Comparison of ENCODE assay signal across 8 cellular contexts in genomic region chr5:1385395-1386273, GRCh38. TPM values are rescaled to one million over a fixed set of nuclear protein-coding genes. Genes with fewer than 3 reads are reported as not detected.
DNase-seq lines count a peak whose midpoint lies in the region; ATAC-seq and TF ChIP-seq lines count a peak whose summit lies in the region.

No MANE protein-coding gene starts in this region.

- H3K36me3 ChIP-seq in RWPE2 (ENCODE audit: low read depth) (no peaks in the 10 kb centered on the region), testis (ENCODE audit: low read depth, missing control alignments) (no peaks in the 10 kb centered on the region)

- intact Hi-C loops in testis (cut with DNase I; ENCODE audit: low total_unique reads), result no loop called here

- peak; percentile 89 for DNase-seq in D341Med (ENCODE audit: low spot score)
- peak; percentile 88 for DNase-seq in HuH-7.5 (ENCODE audit: low spot score)
- DNase-seq in RWPE2 (ENCODE audit: low spot score), result peak; percentile 88
- peak; percentile 86 for DNase-seq in activated gamma-delta T cell treated with Interleukin-2 at 50 U/mL for 16 hours
- peak; percentile 58 for DNase-seq in globus pallidus (ENCODE audit: low spot score)
- DNase-seq in occipital lobe (lab: John Stamatoyannopoulos, UW), result peak; percentile 62
- peak; percentile 89 for DNase-seq in testis

- H3K4me1 ChIP-seq in RWPE2 (ENCODE audit: insufficient read depth, poor library complexity, severe bottlenecking), result no peaks in the 10 kb centered on the region
- peaks cover 4% of the 10 kb centered on the region for H3K4me1 ChIP-seq in testis

- TF ChIP-seq CTCF in RWPE2 (IDR thresholded peaks at IDR 0.05; ENCODE audit: poor library complexity, severe bottlenecking) (no peak), testis (IDR thresholded peaks at IDR 0.05) (no peak)

- no peak overlapping the region for H3K27ac ChIP-seq in RWPE2 (ENCODE audit: poor library complexity, severe bottlenecking)
- peak overlapping the region in 1 of 2 donors; percentile 59 for H3K27ac ChIP-seq in testis

- H3K9me3 ChIP-seq in RWPE2 (ENCODE audit: severe bottlenecking) (no peaks in the 10 kb centered on the region), testis (no peaks in the 10 kb centered on the region)

- WGBS in testis, 2 donors, result 16 to 31% methylated on average over 13 to 28 of the region's 48 CpGs

- H3K4me3 ChIP-seq in RWPE2 (ENCODE audit: severe bottlenecking) (peak overlapping the region; percentile 36), testis (peak overlapping the region; percentile 53 to 68)

- peak; percentile 90 for ATAC-seq in GM21515 (IDR thresholded peaks at IDR 0.05; ENCODE audit: unreplicated experiment)
- peak; percentile 95 for ATAC-seq in RWPE2 (ENCODE audit: low read depth)

- H3K27me3 ChIP-seq in RWPE2 (ENCODE audit: insufficient read depth, poor library complexity, severe bottlenecking) (peaks cover 24% of the 10 kb centered on the region), testis (no peaks in the 10 kb centered on the region)

- no peak for TF ChIP-seq POLR2A in testis (IDR thresholded peaks at IDR 0.05)

RNA-seq across cellular contexts. Expression of gene CLPTM1L, which starts 40.7 kb away (rescaled TPM):
- total RNA-seq in occipital lobe (101 TPM), testis (100 to 1,000 TPM; 150 to 170 TPM)
- 148 TPM for polyA plus RNA-seq in testis (ENCODE audit: insufficient read depth, low read depth, low replicate concordance)

RNA-seq across cellular contexts. Expression of gene SLC6A3, which starts 59.6 kb away (rescaled TPM):
- total RNA-seq in occipital lobe, result not detected
- 1 to 10 TPM in 1 of 2 donors, under 1 TPM in 1; 0.55 to 1.5 TPM for total RNA-seq in testis
- 0.83 TPM for polyA plus RNA-seq in testis (ENCODE audit: insufficient read depth, low read depth, low replicate concordance)
